8 cellular contexts compared by ENCODE assay signal in the genomic region with DNA sequence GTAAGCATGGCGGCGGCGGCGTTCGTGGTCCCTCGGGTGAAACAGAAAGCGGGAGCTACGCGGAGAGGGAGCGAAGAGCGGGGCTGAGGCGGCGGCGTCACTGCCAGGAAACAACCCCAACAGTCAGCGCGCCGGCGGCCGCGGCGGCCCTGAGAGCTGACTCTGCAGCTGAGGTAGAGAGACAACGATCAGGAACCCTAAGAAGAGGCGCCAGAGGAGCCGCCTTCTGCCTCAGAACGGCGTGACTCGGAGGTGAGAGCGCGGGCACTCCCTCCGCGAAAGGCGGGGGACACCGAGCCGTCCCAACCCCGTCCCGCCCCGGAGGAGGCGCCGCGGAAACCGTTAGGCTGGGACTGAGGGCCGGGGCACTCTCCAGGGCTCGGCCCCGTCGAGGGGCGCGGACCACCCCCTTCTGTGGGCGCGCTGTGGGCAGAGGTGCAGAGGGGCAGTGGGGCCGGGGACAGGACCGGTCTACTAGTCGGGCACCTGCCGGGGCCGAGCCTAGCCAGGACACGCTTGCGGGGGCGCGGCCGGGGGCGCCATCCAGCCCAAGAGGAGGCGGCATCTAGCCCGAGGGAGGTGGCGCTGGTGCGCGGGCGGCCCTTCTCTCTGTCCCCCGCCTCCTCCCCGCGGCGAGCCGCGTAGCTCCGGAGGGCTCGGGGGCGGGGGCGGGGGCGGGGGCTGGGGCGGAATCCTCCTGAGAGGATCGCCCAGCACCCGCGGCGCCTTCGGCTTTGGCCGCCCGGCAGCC. TPM values are rescaled to one million over a fixed set of nuclear protein-coding genes. Genes with fewer than 3 reads are reported as not detected.
A peak's percentile ranks its signal among the peaks of the same experiment; 100 is the strongest.
DNase-seq lines count a peak whose midpoint lies in the region; ATAC-seq and TF ChIP-seq lines count a peak whose summit lies in the region.

No MANE protein-coding gene starts in this region.

- H3K27me3 ChIP-seq in BJ (ENCODE audit: control insufficient read depth, insufficient read depth, low read length) (no peaks in the 10 kb centered on the region), left lung (no peaks in the 10 kb centered on the region)

- no peaks in the 10 kb centered on the region for H3K27me3 Mint-ChIP-seq in activated CD4-positive, alpha-beta T cell treated with anti-CD3 and anti-CD28 coated beads, Interleukin-2, amount 10 ng/mL, durations not matched to agents 24 days and 14 days

- CTCF ChIA-PET in BJ (lab: Yijun Ruan, JAX) = interaction anchor here (1.1 to 1.9 kb wide), 2 partner anchors 207 to 461 kb away, joined by 3 to 4 read pairs; no protein-coding TSS in a partner anchor

- peak overlapping the region; percentile 100 for H3K27ac Mint-ChIP-seq in activated CD4-positive, alpha-beta T cell treated with anti-CD3 and anti-CD28 coated beads, Interleukin-2, amount 10 ng/mL, durations not matched to agents 24 days and 14 days

- H3K4me1 ChIP-seq in left lung = peaks cover 9 to 47% of the 10 kb centered on the region in 2 donors

- TF ChIP-seq CTCF in BJ (IDR thresholded peaks at IDR 0.05; ENCODE audit: insufficient read depth, low read depth, low read length) (no peak), coronary artery (IDR thresholded peaks at IDR 0.05) (no peak), left lung (IDR thresholded peaks at IDR 0.05) (no peak)

- H3K9me3 Mint-ChIP-seq in activated CD4-positive, alpha-beta T cell treated with anti-CD3 and anti-CD28 coated beads, Interleukin-2, amount 10 ng/mL, durations not matched to agents 24 days and 14 days = peaks cover 24% of the 10 kb centered on the region

- H3K36me3 ChIP-seq in BJ (ENCODE audit: control insufficient read depth, insufficient read depth, low read length) (no peaks in the 10 kb centered on the region), left lung (no peaks in the 10 kb centered on the region)

- POLR2A ChIA-PET in BJ (lab: Charles Lee) = interaction anchor here (0.6 kb wide), 4 partner anchors 113 to 1369 kb away, joined by 3 to 17 read pairs (median 8); no protein-coding TSS in a partner anchor

- H3K27ac ChIP-seq in coronary artery (peak overlapping the region; percentile 97 to 99), left lung (peak overlapping the region; percentile 98)

- DNase-seq in BJ (ENCODE audit: low read depth) (no peak), NCI-H510A treated with DMSO at 0.1 percent for 48 hours (lab: John Stamatoyannopoulos, UW) (peak; percentile 15), coronary artery (ENCODE audit: low spot score) (peak; percentile 89), left lung (peak; percentile 90 to 96)
- DNase-seq in activated CD4-positive, alpha-beta T cell treated with anti-CD3 and anti-CD28 coated beads, Interleukin-2, amount 10 ng/mL, durations not matched to agents 24 days and 14 days = peak; percentile 97
- DNase-seq in stimulated activated CD4-positive, alpha-beta T cell treated with anti-CD3 and anti-CD28 coated beads, Interleukin-2, amount 100 ng/mL, for 4 hours (ENCODE audit: low read depth) = peak; percentile 82

- H3K9me3 ChIP-seq in left lung = peaks cover 0 to 29% of the 10 kb centered on the region in 2 donors

- intact Hi-C loops in activated CD4-positive, alpha-beta T cell treated with anti-CD3 and anti-CD28 coated beads, Interleukin-2, amount 10 ng/mL, durations not matched to agents 24 days and 14 days (cut with micrococcal nuclease) = loop anchor here (1.0 to 10.0 kb wide), 9 partner anchors 84 to 674 kb away; a partner anchor contains a TSS
- intact Hi-C loops in left lung (cut with DNase I) = no loop called here

- TF ChIP-seq POLR2A in GM19193 (IDR thresholded peaks at IDR 0.05; ENCODE audit: extremely low read depth, insufficient read depth, insufficient read length) = peak; percentile 75

- peaks cover 32% of the 10 kb centered on the region for H3K36me3 Mint-ChIP-seq in activated CD4-positive, alpha-beta T cell treated with anti-CD3 and anti-CD28 coated beads, Interleukin-2, amount 10 ng/mL, durations not matched to agents 24 days and 14 days (ENCODE audit: low read depth)

- H3K4me3 ChIP-seq in BJ (ENCODE audit: low read depth, low read length) (peak overlapping the region; percentile 90), coronary artery (peak overlapping the region; percentile 96), left lung (peak overlapping the region; percentile 57 to 85)

- peak; percentile 31 for ATAC-seq in HG03378 (IDR thresholded peaks at IDR 0.05; ENCODE audit: unreplicated experiment)
- ATAC-seq in left lung = peak; percentile 94

- peak overlapping the region; percentile 96 for H3K4me3 Mint-ChIP-seq in activated CD4-positive, alpha-beta T cell treated with anti-CD3 and anti-CD28 coated beads, Interleukin-2, amount 10 ng/mL, durations not matched to agents 24 days and 14 days

- H3K4me1 Mint-ChIP-seq in activated CD4-positive, alpha-beta T cell treated with anti-CD3 and anti-CD28 coated beads, Interleukin-2, amount 10 ng/mL, durations not matched to agents 24 days and 14 days = peaks cover 35% of the 10 kb centered on the region

RNA-seq across cellular contexts. Expression of a gene that starts 0.4 kb away (rescaled TPM):
- polyA plus RNA-seq in BJ (2011; rRNA removed) = 30.7 and 51.8 TPM in 2 replicates
- 42.7 and 55.0 TPM in 2 replicates for polyA minus RNA-seq in BJ (2011; rRNA and poly(A)+ RNA removed)
- 22.1 and 23.5 TPM in 2 replicates for total RNA-seq in activated CD4-positive, alpha-beta T cell treated with anti-CD3 and anti-CD28 coated beads, Interleukin-2, amount 10 ng/mL, durations not matched to agents 24 days and 14 days
- total RNA-seq in left lung = 10 to 100 TPM; 55.5 to 65.4 TPM
